In genomic region chr5:14424011-14424685, GRCh38 we compare ENCODE assay signal across 22 cellular contexts.
DNase-seq lines count a peak whose midpoint lies in the region; ATAC-seq, FAIRE-seq and TF ChIP-seq lines count a peak whose summit lies in the region.
"Had no signal": no experiment of that assay in that cellular context is flagged by ENCODE, and none has a peak within 500 bp of the region (broad histone marks: within the 10 kb centered on the region; RNA-seq: fewer than 3 reads in every experiment).

No MANE protein-coding gene starts in this region.

- peaks cover 36% of the 10 kb centered on the region for H3K4me1 Mint-ChIP-seq in activated CD8-positive, alpha-beta T cell treated with anti-CD3 and anti-CD28 coated beads, Interleukin-2, amount 10 ng/mL, durations not matched to agents 7 days and 5 days (ENCODE audit: low read depth)
- H3K4me1 Mint-ChIP-seq: B cell had no signal

- no peaks in the 10 kb centered on the region for H3K9me1 ChIP-seq in endothelial cell of umbilical vein (replicated peaks; ENCODE audit: control insufficient read depth, extremely low read depth, insufficient read depth, low read length)

- H3K36me3 Mint-ChIP-seq in activated CD8-positive, alpha-beta T cell treated with anti-CD3 and anti-CD28 coated beads, Interleukin-2, amount 10 ng/mL, durations not matched to agents 7 days and 5 days (ENCODE audit: low read depth) = peaks cover 4% of the 10 kb centered on the region

- TF ChIP-seq CTCF in endothelial cell of umbilical vein (IDR thresholded peaks at IDR 0.05; ENCODE audit: extremely low read depth in 1 of 2, insufficient read depth in 1 of 2, low read depth in 1 of 2, low read length in 2 of 2) = no peak

- H3K27me3 Mint-ChIP-seq in activated CD8-positive, alpha-beta T cell treated with anti-CD3 and anti-CD28 coated beads, Interleukin-2, amount 10 ng/mL, durations not matched to agents 7 days and 5 days (ENCODE audit: low read depth) = no peaks in the 10 kb centered on the region
- H3K27me3 Mint-ChIP-seq: B cell had no signal

- H3K4me3 Mint-ChIP-seq in activated CD8-positive, alpha-beta T cell treated with anti-CD3 and anti-CD28 coated beads, Interleukin-2, amount 10 ng/mL, durations not matched to agents 7 days and 5 days = no peak overlapping the region
- H3K4me3 Mint-ChIP-seq: B cell had no signal

- H3K9me3 ChIP-seq in endothelial cell of umbilical vein (replicated peaks; ENCODE audit: control insufficient read depth, insufficient read depth, low read length) = no peaks in the 10 kb centered on the region
- H3K9me3 ChIP-seq: mucosa of descending colon, neutrophil, thoracic aorta had no signal

- peak; percentile 46 for DNase-seq in stimulated activated CD4-positive, alpha-beta T cell treated with anti-CD3 and anti-CD28 coated beads, Interleukin-15, amount 100 ng/mL, for 24 hours
- no peak for DNase-seq in stimulated activated CD4-positive, alpha-beta T cell treated with anti-CD3 and anti-CD28 coated beads, Interleukin-4, amount 100 ng/mL, for 24 hours
- DNase-seq in activated CD8-positive, alpha-beta T cell treated with anti-CD3 and anti-CD28 coated beads, Interleukin-2, amount 10 ng/mL, durations not matched to agents 7 days and 5 days = peak; percentile 42
- DNase-seq in endothelial cell of umbilical vein (ENCODE audit: low read depth, low spot score) (no peak), SK-N-DZ (ENCODE audit: low spot score) (no peak)
- DNase-seq: anterior cingulate cortex, foreskin keratinocyte, GF-D8, left colon, mucosa of descending colon, NCI-H1930, right cardiac atrium had no signal

- H2AFZ ChIP-seq in endothelial cell of umbilical vein (ENCODE audit: low read depth, low read length) = no peak overlapping the region

- POLR2A ChIA-PET in activated CD8-positive, alpha-beta T cell treated with anti-CD3 and anti-CD28 coated beads, Interleukin-2, amount 10 ng/mL, durations not matched to agents 7 days and 5 days (lab: Charles Lee) = interaction anchor here (0.6 to 1.3 kb wide), 3 partner anchors 9 to 158 kb away, joined by 4 to 5 read pairs (median 5); no protein-coding TSS in a partner anchor
- POLR2A ChIA-PET in endothelial cell of umbilical vein (lab: Charles Lee) = no interaction called here

- peak; percentile 78 for ATAC-seq in activated CD8-positive, alpha-beta T cell treated with anti-CD3 and anti-CD28 coated beads, Interleukin-2, amount 10 ng/mL, durations not matched to agents 7 days and 5 days
- no peak for ATAC-seq in GM18517 (IDR thresholded peaks at IDR 0.05; ENCODE audit: unreplicated experiment)
- ATAC-seq in HG03432 (IDR thresholded peaks at IDR 0.05; ENCODE audit: unreplicated experiment) = no peak
- ATAC-seq: foreskin keratinocyte, K562, left colon, mucosa of descending colon, right cardiac atrium had no signal

- no TSS peak for BruUV-seq in endothelial cell of umbilical vein (replicated peaks; lab: Mats Ljungman, UMichigan)

- no peak overlapping the region for H3K4me2 ChIP-seq in endothelial cell of umbilical vein (ENCODE audit: insufficient read depth, low read length)

- H4K20me1 ChIP-seq in endothelial cell of umbilical vein (replicated peaks; ENCODE audit: control insufficient read depth, extremely low read depth, insufficient read depth, low read length) = no peaks in the 10 kb centered on the region

- H3K9ac ChIP-seq in endothelial cell of umbilical vein (replicated peaks; ENCODE audit: extremely low read depth, insufficient read depth, low read length) = no peak overlapping the region

- H3K4me3 ChIP-seq in endothelial cell of umbilical vein (replicated peaks in 1 of 3; ENCODE audit: insufficient read depth in 1 of 3, low read depth in 1 of 3, low read length in 3 of 3) = no peak overlapping the region
- H3K4me3 ChIP-seq: coronary artery, K562, mucosa of descending colon, thoracic aorta had no signal

- no peak for FAIRE-seq in endothelial cell of umbilical vein (lab: Jason Lieb, UNC)
- FAIRE-seq: D721Med, GM12891, K562 had no signal

- peaks cover 13% of the 10 kb centered on the region for H3K4me1 ChIP-seq in endothelial cell of umbilical vein (ENCODE audit: control insufficient read depth, extremely low read depth, insufficient read depth, low read length)

- no peaks in the 10 kb centered on the region for H3K9me3 Mint-ChIP-seq in activated CD8-positive, alpha-beta T cell treated with anti-CD3 and anti-CD28 coated beads, Interleukin-2, amount 10 ng/mL, durations not matched to agents 7 days and 5 days (ENCODE audit: insufficient read depth)

- intact Hi-C loops in endothelial cell of umbilical vein (cut with micrococcal nuclease) = no loop called here

- TF ChIP-seq POLR2A in endothelial cell of umbilical vein (IDR thresholded peaks at IDR 0.05; ENCODE audit: low read depth, low read length) = no peak

- peaks cover 24% of the 10 kb centered on the region for H3K79me2 ChIP-seq in endothelial cell of umbilical vein (ENCODE audit: control insufficient read depth, insufficient read depth, low read length)

- no peaks in the 10 kb centered on the region for H3K27me3 ChIP-seq in endothelial cell of umbilical vein (ENCODE audit: control insufficient read depth in 2 of 2, insufficient read depth in 2 of 2, low read length in 2 of 2)
- H3K27me3 ChIP-seq: foreskin keratinocyte, neutrophil had no signal

- no peak overlapping the region for H3K27ac ChIP-seq in endothelial cell of umbilical vein (ENCODE audit: insufficient read depth, low read depth, low read length)
- H3K27ac ChIP-seq: coronary artery, foreskin keratinocyte, neutrophil, RWPE1, thoracic aorta had no signal

- H3K27ac Mint-ChIP-seq in activated CD8-positive, alpha-beta T cell treated with anti-CD3 and anti-CD28 coated beads, Interleukin-2, amount 10 ng/mL, durations not matched to agents 7 days and 5 days = peak overlapping the region; percentile 84
- H3K27ac Mint-ChIP-seq: B cell had no signal

- CTCF ChIA-PET in activated CD8-positive, alpha-beta T cell treated with anti-CD3 and anti-CD28 coated beads, Interleukin-2, amount 10 ng/mL, durations not matched to agents 7 days and 5 days (lab: Charles Lee) = interaction anchor here (0.6 to 0.9 kb wide), 2 partner anchors 12 to 158 kb away, joined by 3 to 5 read pairs; no protein-coding TSS in a partner anchor
- CTCF ChIA-PET in endothelial cell of umbilical vein (lab: Charles Lee) = interaction anchor here (0.6 to 1.1 kb wide), 3 partner anchors 9 to 224 kb away, joined by 3 to 7 read pairs (median 3); no protein-coding TSS in a partner anchor

- dilution Hi-C loops in endothelial cell of umbilical vein (cut with MboI; ENCODE audit: extremely low pct_ligation_motif_present, low sequenced_read_pairs) = no loop called here

- H3K36me3 ChIP-seq in endothelial cell of umbilical vein (ENCODE audit: control insufficient read depth in 2 of 2, extremely low read depth in 1 of 2, insufficient read depth in 2 of 2, low read length in 2 of 2) = peaks cover 4 to 12% of the 10 kb centered on the region in 2 experiments

TF ChIP-seq in endothelial cell of umbilical vein, 7 proteins besides CTCF, POLR2A, EP300 and RAD21:
- TF ChIP-seq MYC (IDR thresholded peaks at IDR 0.05; ENCODE audit: low read depth, low read length) (no peak), FOS (IDR thresholded peaks at IDR 0.05; ENCODE audit: borderline replicate concordance, insufficient read depth, low read length) (peak; percentile 29)

Comparison
In these comparisons a context has a peak if more than half of its experiments do, and no peak if none do; other contexts are left out.
1. DNase-seq: peak in stimulated activated CD4-positive, alpha-beta T cell treated with anti-CD3 and anti-CD28 coated beads, Interleukin-15, amount 100 ng/mL, for 24 hours (single experiment) and activated CD8-positive, alpha-beta T cell treated with anti-CD3 and anti-CD28 coated beads, Interleukin-2, amount 10 ng/mL, durations not matched to agents 7 days and 5 days (single experiment); none in stimulated activated CD4-positive, alpha-beta T cell treated with anti-CD3 and anti-CD28 coated beads, Interleukin-4, amount 100 ng/mL, for 24 hours (single experiment), endothelial cell of umbilical vein (single experiment) and SK-N-DZ (single experiment).